In genomic region chr17:1762233-1762905, GRCh38 we compare ENCODE assay signal across 9 cellular contexts. TPM values are rescaled to one million over a fixed set of nuclear protein-coding genes. Genes with fewer than 3 reads are reported as not detected.
A peak's percentile ranks its signal among the peaks of the same experiment; 100 is the strongest.
DNase-seq lines count a peak whose midpoint lies in the region; ATAC-seq and TF ChIP-seq lines count a peak whose summit lies in the region.
"Had no signal": no experiment of that assay in that cellular context is flagged by ENCODE, and none has a peak within 500 bp of the region (broad histone marks: within the 10 kb centered on the region; RNA-seq: fewer than 3 reads in every experiment).

No MANE protein-coding gene starts in this region.

- H3K27ac Mint-ChIP-seq in HFFc6 = peak overlapping the region; percentile 91
- H3K27ac Mint-ChIP-seq in stimulated activated memory B cell treated with anti-CD40 and anti-IgM and Interleukin-4, amounts not matched to agents 10 μg/mL and 1 μg/mL and 100 μg/mL, for 72 hours = peak overlapping the region; percentile 69

- 46 to 55% (median 54%) methylated on average over 16 to 21 of the region's 21 CpGs for WGBS in adipose tissue, 3 donors

- H3K9ac ChIP-seq in iPS-18a (ENCODE audit: low read length) = peak overlapping the region; percentile 50

- no peak for TF ChIP-seq CTCF in HFFc6 (IDR thresholded peaks at IDR 0.05)

- no peaks in the 10 kb centered on the region for H3K27me3 ChIP-seq in iPS-18a (ENCODE audit: control insufficient read depth, insufficient read depth, low read length)

- H3K36me3 Mint-ChIP-seq in HFFc6 (ENCODE audit: low read depth) = peaks cover 5% of the 10 kb centered on the region
- H3K36me3 Mint-ChIP-seq in stimulated activated memory B cell treated with anti-CD40 and anti-IgM and Interleukin-4, amounts not matched to agents 10 μg/mL and 1 μg/mL and 100 μg/mL, for 72 hours = no peaks in the 10 kb centered on the region

- ATAC-seq in stimulated activated memory B cell treated with anti-CD40 and anti-IgM and Interleukin-4, amounts not matched to agents 10 μg/mL and 1 μg/mL and 100 μg/mL, for 72 hours = peak; percentile 47
- ATAC-seq in GM21717 (IDR thresholded peaks at IDR 0.05; ENCODE audit: unreplicated experiment) (no peak), HG03039 (IDR thresholded peaks at IDR 0.05; ENCODE audit: unreplicated experiment) (no peak), HG03097 (IDR thresholded peaks at IDR 0.05; ENCODE audit: low FRiP score, unreplicated experiment) (no peak)

- H3K36me3 ChIP-seq in iPS-18a (ENCODE audit: control insufficient read depth, low read depth, low read length) = no peaks in the 10 kb centered on the region

- no peak for DNase-seq in HFFc6
- no peak for DNase-seq in activated naive CD4-positive, alpha-beta T cell treated with anti-CD3 and anti-CD28 coated beads, Interleukin-2, amount 50 U/mL, for 16 hours
- DNase-seq: activated CD4-positive, alpha-beta T cell treated with anti-CD3 and anti-CD28 coated beads, Interleukin-2, amount 50 U/mL, for 1 hour had no signal

- H3K9me3 ChIP-seq in iPS-18a (ENCODE audit: control insufficient read depth, low read depth, low read length) = no peaks in the 10 kb centered on the region

- peak overlapping the region; percentile 82 for H3K4me3 Mint-ChIP-seq in HFFc6
- H3K4me3 Mint-ChIP-seq in stimulated activated memory B cell treated with anti-CD40 and anti-IgM and Interleukin-4, amounts not matched to agents 10 μg/mL and 1 μg/mL and 100 μg/mL, for 72 hours = peak overlapping the region; percentile 16

- H3K9me3 Mint-ChIP-seq in HFFc6 = no peaks in the 10 kb centered on the region
- H3K9me3 Mint-ChIP-seq in stimulated activated memory B cell treated with anti-CD40 and anti-IgM and Interleukin-4, amounts not matched to agents 10 μg/mL and 1 μg/mL and 100 μg/mL, for 72 hours = no peaks in the 10 kb centered on the region

- H3K27ac ChIP-seq in adipose tissue (ENCODE audit: low read depth, low read length) (peak overlapping the region; percentile 72), iPS-18a (ENCODE audit: low read length) (no peak overlapping the region)

- H3K4me1 Mint-ChIP-seq in HFFc6 (ENCODE audit: low read depth) = peaks cover 34% of the 10 kb centered on the region
- H3K4me1 Mint-ChIP-seq in stimulated activated memory B cell treated with anti-CD40 and anti-IgM and Interleukin-4, amounts not matched to agents 10 μg/mL and 1 μg/mL and 100 μg/mL, for 72 hours = peaks cover 45% of the 10 kb centered on the region

- peak overlapping the region; percentile 12 for H3K4me3 ChIP-seq in iPS-18a (ENCODE audit: low read length)

- H3K27me3 Mint-ChIP-seq in HFFc6 (ENCODE audit: insufficient read depth) = peaks cover 1% of the 10 kb centered on the region; the same call in 1 of the 2 replicates
- peaks cover 9% of the 10 kb centered on the region for H3K27me3 Mint-ChIP-seq in stimulated activated memory B cell treated with anti-CD40 and anti-IgM and Interleukin-4, amounts not matched to agents 10 μg/mL and 1 μg/mL and 100 μg/mL, for 72 hours

- peaks cover 22% of the 10 kb centered on the region for H3K4me1 ChIP-seq in iPS-18a (ENCODE audit: control insufficient read depth, low read depth, low read length)

RNA-seq across cellular contexts. Expression of gene SERPINF1, which starts 0.5 kb away (rescaled TPM):
- 10 to 100 TPM; 12.0 to 46.8 (median 13.2) TPM for total RNA-seq in HFFc6 (2021; fragmentation: NEBNext Ultra II Directional; extraction: Animal tissue kit (Norgen Biotek cat#: 25700))
- 1,000 to 10,000 TPM in 2 of 3 donors, 100 to 1,000 TPM in 1; 140 to 1,175 (median 1,133) TPM for polyA plus RNA-seq in adipose tissue

RNA-seq across cellular contexts. Expression of gene SERPINF2, which starts 19.7 kb away (rescaled TPM):
- total RNA-seq in HFFc6 (2021; fragmentation: NEBNext Ultra II Directional; extraction: Animal tissue kit (Norgen Biotek cat#: 25700)) = not detected
- polyA plus RNA-seq in adipose tissue = 10 to 100 TPM in 2 of 3 donors, 1 to 10 TPM in 1; 8.9 to 15.7 (median 11.9) TPM

RNA-seq across cellular contexts. Expression of gene WDR81, which starts 37.9 kb away (rescaled TPM):
- total RNA-seq in HFFc6 (2021; fragmentation: NEBNext Ultra II Directional; extraction: Animal tissue kit (Norgen Biotek cat#: 25700)) = 10 to 100 TPM; 12.5 to 18.1 (median 13.2) TPM
- polyA plus RNA-seq in adipose tissue = 10 to 100 TPM; 11.8 to 24.5 (median 24.0) TPM

RNA-seq across cellular contexts. Expression of gene TLCD2, which starts 52.2 kb away (rescaled TPM):
- total RNA-seq in HFFc6 (2021; fragmentation: NEBNext Ultra II Directional; extraction: Animal tissue kit (Norgen Biotek cat#: 25700)) = 1 to 10 TPM; 2.7 to 3.8 (median 3.2) TPM
- polyA plus RNA-seq in adipose tissue = 10 to 100 TPM in 2 of 3 donors, 1 to 10 TPM in 1; 1.4 to 16.6 (median 15.0) TPM
